In genomic region chr2:31337860-31338259, GRCh38 we compare ENCODE assay signal across 19 cellular contexts.
A peak's percentile ranks its signal among the peaks of the same experiment; 100 is the strongest.
DNase-seq lines count a peak whose midpoint lies in the region; ATAC-seq, FAIRE-seq and TF ChIP-seq lines count a peak whose summit lies in the region.
"Had no signal": no experiment of that assay in that cellular context is flagged by ENCODE, and none has a peak within 500 bp of the region (broad histone marks: within the 10 kb centered on the region; RNA-seq: fewer than 3 reads in every experiment).

No MANE protein-coding gene starts in this region.

- no peaks in the 10 kb centered on the region for H3K9me3 ChIP-seq in upper lobe of left lung
- H3K9me3 ChIP-seq: BLaER1 treated with 17β-estradiol and CSF1 and Interleukin-3, amounts not matched to agents 10 nM and 100 nM; vagina had no signal

- intact Hi-C loops in activated CD4-positive, alpha-beta memory T cell treated with anti-CD3 and anti-CD28 coated beads for 36 hours (cut with micrococcal nuclease) = no loop called here

- H3K9me3 Mint-ChIP-seq in activated CD4-positive, alpha-beta memory T cell treated with anti-CD3 and anti-CD28 coated beads for 36 hours = no peaks in the 10 kb centered on the region
- H3K9me3 Mint-ChIP-seq: stimulated activated memory B cell treated with anti-CD40 and anti-IgM and Interleukin-4, amounts not matched to agents 10 μg/mL and 1 μg/mL and 100 μg/mL, for 72 hours had no signal

- FAIRE-seq in GM19239 (lab: Jason Lieb, UNC) = no peak
- FAIRE-seq: colon, frontal cortex, GM18507, kidney had no signal

- no peaks in the 10 kb centered on the region for H3K36me3 Mint-ChIP-seq in activated CD4-positive, alpha-beta memory T cell treated with anti-CD3 and anti-CD28 coated beads for 36 hours
- H3K36me3 Mint-ChIP-seq: stimulated activated memory B cell treated with anti-CD40 and anti-IgM and Interleukin-4, amounts not matched to agents 10 μg/mL and 1 μg/mL and 100 μg/mL, for 72 hours had no signal

- H3K4me3 ChIP-seq in AG10803 (ENCODE audit: low read length) = no peak overlapping the region
- H3K4me3 ChIP-seq in brain microvascular endothelial cell (ENCODE audit: low read depth, low read length) = no peak overlapping the region
- H3K4me3 ChIP-seq in upper lobe of left lung = no peak overlapping the region
- H3K4me3 ChIP-seq: BLaER1 treated with 17β-estradiol and CSF1 and Interleukin-3, amounts not matched to agents 10 nM and 100 nM; vagina had no signal

- TF ChIP-seq EP300 in upper lobe of left lung (IDR thresholded peaks at IDR 0.05) = no peak

- POLR2A ChIA-PET in activated CD4-positive, alpha-beta memory T cell treated with anti-CD3 and anti-CD28 coated beads for 36 hours (lab: Charles Lee) = no interaction called here

- CTCF ChIA-PET in activated CD4-positive, alpha-beta memory T cell treated with anti-CD3 and anti-CD28 coated beads for 36 hours (lab: Charles Lee) = no interaction called here

- H3K27ac ChIP-seq in brain microvascular endothelial cell (peak overlapping the region; percentile 69), upper lobe of left lung (no peak overlapping the region)
- H3K27ac ChIP-seq: BLaER1 treated with 17β-estradiol and CSF1 and Interleukin-3, amounts not matched to agents 10 nM and 100 nM; vagina; WERI-Rb-1 had no signal

- no peaks in the 10 kb centered on the region for H3K4me1 Mint-ChIP-seq in activated CD4-positive, alpha-beta memory T cell treated with anti-CD3 and anti-CD28 coated beads for 36 hours (ENCODE audit: low read depth)
- H3K4me1 Mint-ChIP-seq: stimulated activated memory B cell treated with anti-CD40 and anti-IgM and Interleukin-4, amounts not matched to agents 10 μg/mL and 1 μg/mL and 100 μg/mL, for 72 hours had no signal

- no peaks in the 10 kb centered on the region for H3K4me1 ChIP-seq in upper lobe of left lung
- H3K4me1 ChIP-seq: vagina had no signal

- H3K27me3 Mint-ChIP-seq in activated CD4-positive, alpha-beta memory T cell treated with anti-CD3 and anti-CD28 coated beads for 36 hours = peaks cover 2% of the 10 kb centered on the region

- in situ Hi-C loops in brain microvascular endothelial cell (cut with HindIII; ENCODE audit: low pct_ligation_motif_present, low sequenced_read_pairs) = no loop called here

- DNase-seq in AG10803 (ENCODE audit: low read depth) = peak; percentile 83
- peak; percentile 82 for DNase-seq in LHCN-M2 (ENCODE audit: low read depth)
- peak; percentile 71 for DNase-seq in brain microvascular endothelial cell
- peak; percentile 23 for DNase-seq in kidney glomerular epithelial cell (lab: John Stamatoyannopoulos, UW)
- no peak for DNase-seq in activated CD4-positive, alpha-beta memory T cell treated with anti-CD3 and anti-CD28 coated beads for 36 hours
- no peak for DNase-seq in GM19239 (ENCODE audit: insufficient read length, low spot score)
- DNase-seq in HK-2 (ENCODE audit: unreplicated experiment) = no peak
- DNase-seq in upper lobe of left lung = no peak
- DNase-seq: activated naive CD4-positive, alpha-beta T cell treated with anti-CD3 and anti-CD28 coated beads, Interleukin-2, amount 50 U/mL, for 16 hours; kidney; NCI-H1694; stimulated activated CD4-positive, alpha-beta T cell treated with anti-CD3 and anti-CD28 coated beads, Interleukin-4, amount 100 ng/mL, for 1 hour; WERI-Rb-1 had no signal

- H3K27ac Mint-ChIP-seq in activated CD4-positive, alpha-beta memory T cell treated with anti-CD3 and anti-CD28 coated beads for 36 hours = no peak overlapping the region
- H3K27ac Mint-ChIP-seq: stimulated activated memory B cell treated with anti-CD40 and anti-IgM and Interleukin-4, amounts not matched to agents 10 μg/mL and 1 μg/mL and 100 μg/mL, for 72 hours had no signal

- H3K36me3 ChIP-seq in brain microvascular endothelial cell (replicated peaks) (no peaks in the 10 kb centered on the region), upper lobe of left lung (no peaks in the 10 kb centered on the region)
- H3K36me3 ChIP-seq: BLaER1 treated with 17β-estradiol and CSF1 and Interleukin-3, amounts not matched to agents 10 nM and 100 nM; vagina; WERI-Rb-1 had no signal

- 79 to 80% methylated on average over 5 to 6 of the region's 6 CpGs for WGBS in upper lobe of left lung, 2 donors

- H3K27me3 ChIP-seq in brain microvascular endothelial cell (replicated peaks) (no peaks in the 10 kb centered on the region), upper lobe of left lung (no peaks in the 10 kb centered on the region)
- H3K27me3 ChIP-seq: BLaER1 treated with 17β-estradiol and CSF1 and Interleukin-3, amounts not matched to agents 10 nM and 100 nM; vagina had no signal

- no peak for TF ChIP-seq POLR2A in upper lobe of left lung (IDR thresholded peaks at IDR 0.05)

- TF ChIP-seq CTCF in AG10803 (conservative IDR thresholded peaks at IDR 0.05; ENCODE audit: low read length) (no peak), brain microvascular endothelial cell (IDR thresholded peaks at IDR 0.05; ENCODE audit: low read depth, low read length, missing control alignments) (no peak), upper lobe of left lung (IDR thresholded peaks at IDR 0.05) (no peak)

- no peak for ATAC-seq in upper lobe of left lung (ENCODE audit: low FRiP score in 2 of 2)
- ATAC-seq: stimulated activated memory B cell treated with anti-CD40 and anti-IgM and Interleukin-4, amounts not matched to agents 10 μg/mL and 1 μg/mL and 100 μg/mL, for 72 hours had no signal

- H3K4me3 Mint-ChIP-seq in activated CD4-positive, alpha-beta memory T cell treated with anti-CD3 and anti-CD28 coated beads for 36 hours = no peak overlapping the region
- H3K4me3 Mint-ChIP-seq: stimulated activated memory B cell treated with anti-CD40 and anti-IgM and Interleukin-4, amounts not matched to agents 10 μg/mL and 1 μg/mL and 100 μg/mL, for 72 hours had no signal

Comparison
In these comparisons a context has a peak if more than half of its experiments do, and no peak if none do; other contexts are left out.
1. DNase-seq: peak in AG10803 (single experiment), LHCN-M2 (single experiment), brain microvascular endothelial cell (single experiment) and kidney glomerular epithelial cell (single experiment); none in activated CD4-positive, alpha-beta memory T cell treated with anti-CD3 and anti-CD28 coated beads for 36 hours (single experiment), GM19239 (single experiment), HK-2 (single experiment) and upper lobe of left lung (0 of 2).